ENCODE assay signal across 3 cellular contexts in the genomic region with DNA sequence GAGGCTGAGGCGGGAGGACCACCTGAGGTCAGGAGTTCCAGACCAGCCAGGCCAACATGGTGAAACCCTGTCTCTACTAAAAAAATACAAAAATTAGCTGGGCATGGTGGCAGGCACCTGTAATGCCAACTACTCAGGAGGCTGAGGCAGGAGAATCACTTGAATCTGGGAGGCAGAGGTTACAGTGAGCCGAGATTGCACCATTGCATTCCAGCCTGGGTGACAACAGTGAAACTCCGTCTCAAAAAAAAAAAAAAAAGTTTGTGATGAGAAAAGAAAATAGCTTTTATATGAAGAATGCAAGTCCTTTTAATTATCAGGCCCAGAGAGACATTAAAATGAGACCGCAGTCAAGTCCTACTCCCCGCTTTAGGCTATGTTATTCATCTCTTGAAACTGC. TPM values are rescaled to one million over a fixed set of nuclear protein-coding genes. Genes with fewer than 3 reads are reported as not detected.
"Had no signal": no experiment of that assay in that cellular context is flagged by ENCODE, and none has a peak within 500 bp of the region (broad histone marks: within the 10 kb centered on the region; RNA-seq: fewer than 3 reads in every experiment).

No MANE protein-coding gene starts in this region.

RNA-seq across cellular contexts. Expression of a gene that starts 19.9 kb away (rescaled TPM):
- total RNA-seq: skeletal muscle tissue, subcutaneous adipose tissue had no signal
- polyA plus RNA-seq: neural cell had no signal
